In the genomic region with DNA sequence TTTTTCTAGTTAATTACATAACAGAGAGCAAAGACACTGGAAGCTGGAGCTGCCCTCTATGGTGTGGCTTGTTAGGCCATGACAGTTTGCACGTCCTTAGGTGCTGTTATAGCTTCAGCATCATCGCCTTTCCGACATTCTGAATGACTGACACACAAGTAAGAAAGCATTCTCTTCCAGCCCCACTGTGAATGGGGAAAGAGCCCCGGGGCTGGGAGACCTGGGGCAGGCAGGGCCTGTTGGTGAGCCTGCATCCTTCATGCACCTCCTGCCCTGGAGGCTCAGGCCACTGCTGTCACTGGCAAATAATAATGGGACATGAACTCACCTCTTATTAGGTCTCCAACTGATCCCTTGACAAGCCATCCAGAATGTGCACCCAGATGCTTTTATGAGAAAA, we compare ENCODE assay signal across 21 cellular contexts.
DNase-seq lines count a peak whose midpoint lies in the region; ATAC-seq and TF ChIP-seq lines count a peak whose summit lies in the region.
"Had no signal": no experiment of that assay in that cellular context is flagged by ENCODE, and none has a peak within 500 bp of the region (broad histone marks: within the 10 kb centered on the region; RNA-seq: fewer than 3 reads in every experiment).

No MANE protein-coding gene starts in this region.

- no peak overlapping the region for H3K27ac Mint-ChIP-seq in activated CD4-positive, alpha-beta T cell treated with anti-CD3 and anti-CD28 coated beads, Interleukin-2, amount 10 ng/mL, durations not matched to agents 24 days and 14 days
- peak overlapping the region in 2 of 3 experiments; percentile 6 to 69 for H3K27ac Mint-ChIP-seq in nephron
- H3K27ac Mint-ChIP-seq: B cell; CD4-positive, alpha-beta T cell; CD8-positive, alpha-beta T cell had no signal

- intact Hi-C loops in activated CD4-positive, alpha-beta T cell treated with anti-CD3 and anti-CD28 coated beads, Interleukin-2, amount 10 ng/mL, durations not matched to agents 24 days and 14 days (cut with micrococcal nuclease): no loop called here

- no peak overlapping the region for H2AK5ac ChIP-seq in trophoblast cell (ENCODE audit: low read length)

- H3K36me3 ChIP-seq in trophoblast cell (ENCODE audit: control insufficient read depth in 1 of 2, insufficient read depth in 2 of 2, low read length in 2 of 2): no peaks in the 10 kb centered on the region
- H3K36me3 ChIP-seq: BLaER1 treated with 17β-estradiol and CSF1 and Interleukin-3, amounts not matched to agents 10 nM and 100 nM had no signal

- H2BK5ac ChIP-seq in trophoblast cell (ENCODE audit: low read depth, low read length, poor library complexity): no peak overlapping the region

- WGBS in trophoblast cell (ENCODE audit: extremely low coverage, insufficient coverage, insufficient read length): no CpG with 5 or more reads among the region's 4 CpGs

- H3K9me3 Mint-ChIP-seq in activated CD4-positive, alpha-beta T cell treated with anti-CD3 and anti-CD28 coated beads, Interleukin-2, amount 10 ng/mL, durations not matched to agents 24 days and 14 days: no peaks in the 10 kb centered on the region
- H3K9me3 Mint-ChIP-seq in nephron: peaks cover 9% of the 10 kb centered on the region
- H3K9me3 Mint-ChIP-seq: CD4-positive, alpha-beta T cell; CD8-positive, alpha-beta T cell had no signal

- no peak overlapping the region for H3K4me2 ChIP-seq in trophoblast cell (ENCODE audit: low read length)
- H3K4me2 ChIP-seq: A549; BLaER1 treated with 17β-estradiol and CSF1 and Interleukin-3, amounts not matched to agents 10 nM and 100 nM had no signal

- H3K9me3 ChIP-seq in trophoblast cell (ENCODE audit: insufficient read depth, low read depth, low read length): peaks cover 5% of the 10 kb centered on the region
- H3K9me3 ChIP-seq: A549 had no signal

- no peak overlapping the region for H3K18ac ChIP-seq in trophoblast cell (ENCODE audit: low read length)

- H2AFZ ChIP-seq in trophoblast cell (ENCODE audit: insufficient read depth, low read length, poor library complexity): no peak overlapping the region

- H3K27me3 ChIP-seq in trophoblast cell (ENCODE audit: insufficient read depth, low read length): no peaks in the 10 kb centered on the region

- no peak overlapping the region for H3K9ac ChIP-seq in trophoblast cell (ENCODE audit: low read length)
- H3K9ac ChIP-seq: BLaER1 treated with 17β-estradiol and CSF1 and Interleukin-3, amounts not matched to agents 10 nM and 100 nM had no signal

- no peak overlapping the region for H3K27ac ChIP-seq in trophoblast cell (ENCODE audit: low read depth, low read length)
- H3K27ac ChIP-seq: 22Rv1; A549; BLaER1 treated with 17β-estradiol and CSF1 and Interleukin-3, amounts not matched to agents 10 nM and 100 nM; C4-2B had no signal

- DNase-seq in activated CD4-positive, alpha-beta T cell treated with anti-CD3 and anti-CD28 coated beads, Interleukin-2, amount 10 ng/mL, durations not matched to agents 24 days and 14 days: peak; percentile 45
- no peak for DNase-seq in activated CD4-positive, alpha-beta T cell treated with anti-CD3 and anti-CD28 coated beads for 48 hours
- DNase-seq in islet precursor cell: peak; percentile 50
- DNase-seq in trophoblast cell: peak; percentile 86 to 89
- DNase-seq: AML-193; Caco-2; Calu3; CD4-positive, alpha-beta T cell; CD8-positive, alpha-beta T cell; DMS79 treated with DMSO at 0.1 percent for 48 hours; GDM1 had no signal

- no peaks in the 10 kb centered on the region for H3K79me1 ChIP-seq in trophoblast cell (ENCODE audit: low read length)

- H4K8ac ChIP-seq in trophoblast cell (ENCODE audit: low read depth, low read length): no peak overlapping the region

- H3K4ac ChIP-seq in trophoblast cell (ENCODE audit: low read depth, low read length): no peak overlapping the region

- no peaks in the 10 kb centered on the region for H3K79me2 ChIP-seq in trophoblast cell (ENCODE audit: control insufficient read depth, insufficient read depth, low read length, poor library complexity)

- ATAC-seq in HG02623 (IDR thresholded peaks at IDR 0.05; ENCODE audit: unreplicated experiment) (no peak), HG02938 (IDR thresholded peaks at IDR 0.05; ENCODE audit: unreplicated experiment) (no peak)
- ATAC-seq in activated CD4-positive, CD25-positive, alpha-beta regulatory T cell treated with anti-CD3 and anti-CD28 coated beads, Interleukin-2, amount 50 U/mL, for 24 hours: no peak
- ATAC-seq: A549; CD8-positive, alpha-beta T cell; GM12878 had no signal

- no peak for TF ChIP-seq CTCF in nephron (IDR thresholded peaks at IDR 0.05; ENCODE audit: unreplicated experiment in 3 of 3)

- H2BK120ac ChIP-seq in trophoblast cell (ENCODE audit: insufficient read depth, low read length, poor library complexity): no peak overlapping the region

- H4K91ac ChIP-seq in trophoblast cell (ENCODE audit: low read depth, low read length): no peak overlapping the region

- no peak overlapping the region for H3K4me3 Mint-ChIP-seq in activated CD4-positive, alpha-beta T cell treated with anti-CD3 and anti-CD28 coated beads, Interleukin-2, amount 10 ng/mL, durations not matched to agents 24 days and 14 days
- no peak overlapping the region for H3K4me3 Mint-ChIP-seq in nephron
- H3K4me3 Mint-ChIP-seq: B cell; CD4-positive, alpha-beta T cell; CD8-positive, alpha-beta T cell had no signal

- H2BK12ac ChIP-seq in trophoblast cell (ENCODE audit: low read length): no peak overlapping the region

- peaks cover 6% of the 10 kb centered on the region for H3K27me3 Mint-ChIP-seq in activated CD4-positive, alpha-beta T cell treated with anti-CD3 and anti-CD28 coated beads, Interleukin-2, amount 10 ng/mL, durations not matched to agents 24 days and 14 days
- peaks cover 3% of the 10 kb centered on the region for H3K27me3 Mint-ChIP-seq in nephron (ENCODE audit: low read depth)

- H3K23ac ChIP-seq in trophoblast cell (ENCODE audit: low read length): no peak overlapping the region

- no peaks in the 10 kb centered on the region for H3K4me1 ChIP-seq in trophoblast cell (ENCODE audit: control insufficient read depth in 1 of 2, insufficient read depth in 2 of 2, low read length in 2 of 2)
- H3K4me1 ChIP-seq: A549, Caco-2 had no signal

- H3K4me3 ChIP-seq in trophoblast cell (ENCODE audit: low read depth, low read length): no peak overlapping the region
- H3K4me3 ChIP-seq: A549; BLaER1 treated with 17β-estradiol and CSF1 and Interleukin-3, amounts not matched to agents 10 nM and 100 nM; GM12878 had no signal

- no peaks in the 10 kb centered on the region for H3K36me3 Mint-ChIP-seq in activated CD4-positive, alpha-beta T cell treated with anti-CD3 and anti-CD28 coated beads, Interleukin-2, amount 10 ng/mL, durations not matched to agents 24 days and 14 days (ENCODE audit: low read depth)
- H3K36me3 Mint-ChIP-seq in nephron (ENCODE audit: low read depth): no peaks in the 10 kb centered on the region
- H3K36me3 Mint-ChIP-seq: CD8-positive, alpha-beta T cell had no signal

- no peak overlapping the region for H4K12ac ChIP-seq in trophoblast cell (ENCODE audit: low read depth, low read length)

- no peak overlapping the region for H3K14ac ChIP-seq in trophoblast cell (ENCODE audit: low read length)

- H3K4me1 Mint-ChIP-seq in activated CD4-positive, alpha-beta T cell treated with anti-CD3 and anti-CD28 coated beads, Interleukin-2, amount 10 ng/mL, durations not matched to agents 24 days and 14 days: no peaks in the 10 kb centered on the region
- peaks cover 31% of the 10 kb centered on the region for H3K4me1 Mint-ChIP-seq in nephron
- H3K4me1 Mint-ChIP-seq: B cell had no signal
